ENCODE assay signal across 1 cellular context in the genomic region with DNA sequence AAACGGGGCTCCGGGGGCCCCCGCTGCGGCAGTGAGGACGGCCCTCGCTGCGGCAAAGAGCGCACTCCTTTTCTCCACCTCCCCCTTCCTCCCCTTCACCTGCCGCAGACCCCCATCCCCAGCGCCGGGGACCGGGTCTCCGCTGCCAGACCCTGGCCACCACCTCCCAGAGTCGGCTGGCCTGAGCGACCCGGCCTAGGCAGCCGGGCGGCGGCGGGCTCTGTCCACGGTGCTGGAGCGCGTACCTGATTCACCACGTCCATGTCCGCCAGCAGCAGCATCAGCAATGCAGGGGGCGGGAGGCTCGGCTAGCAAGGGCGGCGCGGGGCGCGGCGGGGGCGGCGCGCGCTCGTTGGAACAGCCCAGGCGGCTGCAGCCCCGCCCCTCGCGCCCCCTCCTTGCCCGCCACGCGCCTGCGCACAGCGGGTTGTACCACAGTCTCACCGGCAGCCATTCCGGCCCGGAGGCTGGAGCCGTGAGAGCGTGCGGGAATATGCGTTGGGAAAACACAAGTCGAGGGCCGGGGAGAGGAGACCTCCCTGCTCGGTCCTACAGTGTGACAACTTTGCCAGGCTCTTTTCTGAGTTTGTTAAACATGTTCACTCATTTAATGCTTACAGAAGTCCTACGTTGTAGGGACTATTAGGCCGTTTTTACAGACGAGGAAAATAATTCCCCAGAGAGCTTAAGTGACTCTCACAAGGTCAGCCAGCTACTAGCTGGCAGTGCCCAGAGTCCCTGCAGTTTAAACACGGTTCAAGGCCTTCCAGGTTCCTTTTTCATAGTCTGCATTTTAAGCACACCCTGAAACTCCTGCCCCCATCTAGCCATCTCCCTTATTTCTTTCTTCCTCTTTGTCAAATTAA.
TF ChIP-seq lines count a peak whose summit lies in the region.

A gene (minus strand): TSS at position 288 of the 866 bp plus-strand sequence. CDS start 7 bp downstream, at position 281.

TF ChIP-seq in WTC11, 78 proteins besides CTCF, POLR2A, EP300 and RAD21 (continued from another document and continues in another):
- TF ChIP-seq, protein P1, sequence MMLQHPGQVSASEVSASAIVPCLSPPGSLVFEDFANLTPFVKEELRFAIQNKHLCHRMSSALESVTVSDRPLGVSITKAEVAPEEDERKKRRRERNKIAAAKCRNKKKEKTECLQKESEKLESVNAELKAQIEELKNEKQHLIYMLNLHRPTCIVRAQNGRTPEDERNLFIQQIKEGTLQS (CRISPR knock-in tag; conservative IDR thresholded peaks at IDR 0.05): no peak
- TF ChIP-seq, protein P2, sequence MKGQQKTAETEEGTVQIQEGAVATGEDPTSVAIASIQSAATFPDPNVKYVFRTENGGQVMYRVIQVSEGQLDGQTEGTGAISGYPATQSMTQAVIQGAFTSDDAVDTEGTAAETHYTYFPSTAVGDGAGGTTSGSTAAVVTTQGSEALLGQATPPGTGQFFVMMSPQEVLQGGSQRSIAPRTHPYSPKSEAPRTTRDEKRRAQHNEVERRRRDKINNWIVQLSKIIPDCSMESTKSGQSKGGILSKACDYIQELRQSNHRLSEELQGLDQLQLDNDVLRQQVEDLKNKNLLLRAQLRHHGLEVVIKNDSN (CRISPR knock-in tag; IDR thresholded peaks at IDR 0.05): no peak; the same call in 1 of the 2 replicates
- no peak for TF ChIP-seq GRHL2 (CRISPR knock-in tag; IDR thresholded peaks at IDR 0.05; ENCODE audit: insufficient replicate concordance, severe bottlenecking)
- 0 out of 2 replicates have a peak, but pooled peaks have one; percentile 43 for TF ChIP-seq ZNF317 (CRISPR knock-in tag; IDR thresholded peaks at IDR 0.05; ENCODE audit: borderline replicate concordance, low read depth)
- TF ChIP-seq TCF7 (CRISPR knock-in tag; IDR thresholded peaks at IDR 0.05; ENCODE audit: low read depth): 0 out of 2 replicates have a peak, but pooled peaks have one; percentile 76
- no peak for TF ChIP-seq GABPB1 (CRISPR knock-in tag; IDR thresholded peaks at IDR 0.05)
- TF ChIP-seq TP53 (CRISPR knock-in tag; IDR thresholded peaks at IDR 0.05): peak; percentile 75; the same call in 1 of the 2 replicates
- TF ChIP-seq, protein P3, sequence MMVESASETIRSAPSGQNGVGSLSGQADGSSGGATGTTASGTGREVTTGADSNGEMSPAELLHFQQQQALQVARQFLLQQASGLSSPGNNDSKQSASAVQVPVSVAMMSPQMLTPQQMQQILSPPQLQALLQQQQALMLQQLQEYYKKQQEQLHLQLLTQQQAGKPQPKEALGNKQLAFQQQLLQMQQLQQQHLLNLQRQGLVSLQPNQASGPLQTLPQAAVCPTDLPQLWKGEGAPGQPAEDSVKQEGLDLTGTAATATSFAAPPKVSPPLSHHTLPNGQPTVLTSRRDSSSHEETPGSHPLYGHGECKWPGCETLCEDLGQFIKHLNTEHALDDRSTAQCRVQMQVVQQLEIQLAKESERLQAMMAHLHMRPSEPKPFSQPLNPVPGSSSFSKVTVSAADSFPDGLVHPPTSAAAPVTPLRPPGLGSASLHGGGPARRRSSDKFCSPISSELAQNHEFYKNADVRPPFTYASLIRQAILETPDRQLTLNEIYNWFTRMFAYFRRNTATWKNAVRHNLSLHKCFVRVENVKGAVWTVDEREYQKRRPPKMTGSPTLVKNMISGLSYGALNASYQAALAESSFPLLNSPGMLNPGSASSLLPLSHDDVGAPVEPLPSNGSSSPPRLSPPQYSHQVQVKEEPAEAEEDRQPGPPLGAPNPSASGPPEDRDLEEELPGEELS (CRISPR knock-in tag; IDR thresholded peaks at IDR 0.05): peak; percentile 88; the same call in 1 of the 2 replicates
- peak; percentile 88 for TF ChIP-seq FOXK1 (CRISPR knock-in tag; IDR thresholded peaks at IDR 0.05)
- TF ChIP-seq NFYB (CRISPR knock-in tag; conservative IDR thresholded peaks at IDR 0.05; ENCODE audit: low read depth): 0 out of 2 replicates have a peak, but pooled peaks have one; percentile 24
- no peak for TF ChIP-seq ZNF263 (CRISPR knock-in tag; IDR thresholded peaks at IDR 0.05; ENCODE audit: low read depth)
- 0 out of 2 replicates have a peak, but pooled peaks have one; percentile 16 for TF ChIP-seq ESRRA (CRISPR knock-in tag; IDR thresholded peaks at IDR 0.05; ENCODE audit: borderline replicate concordance)
- TF ChIP-seq, protein P4, sequence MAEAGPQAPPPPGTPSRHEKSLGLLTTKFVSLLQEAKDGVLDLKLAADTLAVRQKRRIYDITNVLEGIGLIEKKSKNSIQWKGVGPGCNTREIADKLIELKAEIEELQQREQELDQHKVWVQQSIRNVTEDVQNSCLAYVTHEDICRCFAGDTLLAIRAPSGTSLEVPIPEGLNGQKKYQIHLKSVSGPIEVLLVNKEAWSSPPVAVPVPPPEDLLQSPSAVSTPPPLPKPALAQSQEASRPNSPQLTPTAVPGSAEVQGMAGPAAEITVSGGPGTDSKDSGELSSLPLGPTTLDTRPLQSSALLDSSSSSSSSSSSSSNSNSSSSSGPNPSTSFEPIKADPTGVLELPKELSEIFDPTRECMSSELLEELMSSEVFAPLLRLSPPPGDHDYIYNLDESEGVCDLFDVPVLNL (CRISPR knock-in tag; IDR thresholded peaks at IDR 0.05; ENCODE audit: borderline replicate concordance, low read depth): peak; percentile 63; the same call in 1 of the 2 replicates
- no peak for TF ChIP-seq SMAD4 (CRISPR knock-in tag; IDR thresholded peaks at IDR 0.05)
- TF ChIP-seq, protein P5, sequence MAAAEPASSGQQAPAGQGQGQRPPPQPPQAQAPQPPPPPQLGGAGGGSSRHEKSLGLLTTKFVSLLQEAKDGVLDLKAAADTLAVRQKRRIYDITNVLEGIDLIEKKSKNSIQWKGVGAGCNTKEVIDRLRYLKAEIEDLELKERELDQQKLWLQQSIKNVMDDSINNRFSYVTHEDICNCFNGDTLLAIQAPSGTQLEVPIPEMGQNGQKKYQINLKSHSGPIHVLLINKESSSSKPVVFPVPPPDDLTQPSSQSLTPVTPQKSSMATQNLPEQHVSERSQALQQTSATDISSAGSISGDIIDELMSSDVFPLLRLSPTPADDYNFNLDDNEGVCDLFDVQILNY (CRISPR knock-in tag; IDR thresholded peaks at IDR 0.05): peak; percentile 86
- TF ChIP-seq ZNF416 (CRISPR knock-in tag; IDR thresholded peaks at IDR 0.05): no peak
- TF ChIP-seq, protein P6, sequence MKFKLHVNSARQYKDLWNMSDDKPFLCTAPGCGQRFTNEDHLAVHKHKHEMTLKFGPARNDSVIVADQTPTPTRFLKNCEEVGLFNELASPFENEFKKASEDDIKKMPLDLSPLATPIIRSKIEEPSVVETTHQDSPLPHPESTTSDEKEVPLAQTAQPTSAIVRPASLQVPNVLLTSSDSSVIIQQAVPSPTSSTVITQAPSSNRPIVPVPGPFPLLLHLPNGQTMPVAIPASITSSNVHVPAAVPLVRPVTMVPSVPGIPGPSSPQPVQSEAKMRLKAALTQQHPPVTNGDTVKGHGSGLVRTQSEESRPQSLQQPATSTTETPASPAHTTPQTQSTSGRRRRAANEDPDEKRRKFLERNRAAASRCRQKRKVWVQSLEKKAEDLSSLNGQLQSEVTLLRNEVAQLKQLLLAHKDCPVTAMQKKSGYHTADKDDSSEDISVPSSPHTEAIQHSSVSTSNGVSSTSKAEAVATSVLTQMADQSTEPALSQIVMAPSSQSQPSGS (CRISPR knock-in tag; IDR thresholded peaks at IDR 0.05; ENCODE audit: borderline replicate concordance, low read depth): no peak
- TF ChIP-seq, protein P7, sequence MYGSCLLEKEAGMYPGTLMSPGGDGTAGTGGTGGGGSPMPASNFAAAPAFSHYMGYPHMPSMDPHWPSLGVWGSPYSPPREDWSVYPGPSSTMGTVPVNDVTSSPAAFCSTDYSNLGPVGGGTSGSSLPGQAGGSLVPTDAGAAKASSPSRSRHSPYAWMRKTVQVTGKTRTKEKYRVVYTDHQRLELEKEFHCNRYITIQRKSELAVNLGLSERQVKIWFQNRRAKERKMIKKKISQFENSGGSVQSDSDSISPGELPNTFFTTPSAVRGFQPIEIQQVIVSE (CRISPR knock-in tag; IDR thresholded peaks at IDR 0.05; ENCODE audit: borderline replicate concordance): no peak
- no peak for TF ChIP-seq OVOL2 (CRISPR knock-in tag; IDR thresholded peaks at IDR 0.05; ENCODE audit: borderline replicate concordance)
- TF ChIP-seq, protein P8, sequence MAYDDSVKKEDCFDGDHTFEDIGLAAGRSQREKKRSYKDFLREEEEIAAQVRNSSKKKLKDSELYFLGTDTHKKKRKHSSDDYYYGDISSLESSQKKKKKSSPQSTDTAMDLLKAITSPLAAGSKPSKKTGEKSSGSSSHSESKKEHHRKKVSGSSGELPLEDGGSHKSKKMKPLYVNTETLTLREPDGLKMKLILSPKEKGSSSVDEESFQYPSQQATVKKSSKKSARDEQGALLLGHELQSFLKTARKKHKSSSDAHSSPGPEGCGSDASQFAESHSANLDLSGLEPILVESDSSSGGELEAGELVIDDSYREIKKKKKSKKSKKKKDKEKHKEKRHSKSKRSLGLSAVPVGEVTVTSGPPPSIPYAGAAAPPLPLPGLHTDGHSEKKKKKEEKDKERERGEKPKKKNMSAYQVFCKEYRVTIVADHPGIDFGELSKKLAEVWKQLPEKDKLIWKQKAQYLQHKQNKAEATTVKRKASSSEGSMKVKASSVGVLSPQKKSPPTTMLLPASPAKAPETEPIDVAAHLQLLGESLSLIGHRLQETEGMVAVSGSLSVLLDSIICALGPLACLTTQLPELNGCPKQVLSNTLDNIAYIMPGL (CRISPR knock-in tag; IDR thresholded peaks at IDR 0.05): 0 out of 2 replicates have a peak, but pooled peaks have one; percentile 38
- TF ChIP-seq, protein P9, sequence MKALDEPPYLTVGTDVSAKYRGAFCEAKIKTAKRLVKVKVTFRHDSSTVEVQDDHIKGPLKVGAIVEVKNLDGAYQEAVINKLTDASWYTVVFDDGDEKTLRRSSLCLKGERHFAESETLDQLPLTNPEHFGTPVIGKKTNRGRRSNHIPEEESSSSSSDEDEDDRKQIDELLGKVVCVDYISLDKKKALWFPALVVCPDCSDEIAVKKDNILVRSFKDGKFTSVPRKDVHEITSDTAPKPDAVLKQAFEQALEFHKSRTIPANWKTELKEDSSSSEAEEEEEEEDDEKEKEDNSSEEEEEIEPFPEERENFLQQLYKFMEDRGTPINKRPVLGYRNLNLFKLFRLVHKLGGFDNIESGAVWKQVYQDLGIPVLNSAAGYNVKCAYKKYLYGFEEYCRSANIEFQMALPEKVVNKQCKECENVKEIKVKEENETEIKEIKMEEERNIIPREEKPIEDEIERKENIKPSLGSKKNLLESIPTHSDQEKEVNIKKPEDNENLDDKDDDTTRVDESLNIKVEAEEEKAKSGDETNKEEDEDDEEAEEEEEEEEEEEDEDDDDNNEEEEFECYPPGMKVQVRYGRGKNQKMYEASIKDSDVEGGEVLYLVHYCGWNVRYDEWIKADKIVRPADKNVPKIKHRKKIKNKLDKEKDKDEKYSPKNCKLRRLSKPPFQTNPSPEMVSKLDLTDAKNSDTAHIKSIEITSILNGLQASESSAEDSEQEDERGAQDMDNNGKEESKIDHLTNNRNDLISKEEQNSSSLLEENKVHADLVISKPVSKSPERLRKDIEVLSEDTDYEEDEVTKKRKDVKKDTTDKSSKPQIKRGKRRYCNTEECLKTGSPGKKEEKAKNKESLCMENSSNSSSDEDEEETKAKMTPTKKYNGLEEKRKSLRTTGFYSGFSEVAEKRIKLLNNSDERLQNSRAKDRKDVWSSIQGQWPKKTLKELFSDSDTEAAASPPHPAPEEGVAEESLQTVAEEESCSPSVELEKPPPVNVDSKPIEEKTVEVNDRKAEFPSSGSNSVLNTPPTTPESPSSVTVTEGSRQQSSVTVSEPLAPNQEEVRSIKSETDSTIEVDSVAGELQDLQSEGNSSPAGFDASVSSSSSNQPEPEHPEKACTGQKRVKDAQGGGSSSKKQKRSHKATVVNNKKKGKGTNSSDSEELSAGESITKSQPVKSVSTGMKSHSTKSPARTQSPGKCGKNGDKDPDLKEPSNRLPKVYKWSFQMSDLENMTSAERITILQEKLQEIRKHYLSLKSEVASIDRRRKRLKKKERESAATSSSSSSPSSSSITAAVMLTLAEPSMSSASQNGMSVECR (CRISPR knock-in tag; IDR thresholded peaks at IDR 0.05; ENCODE audit: borderline replicate concordance): peak; percentile 67; the same call in 1 of the 2 replicates
- TF ChIP-seq, protein P10, sequence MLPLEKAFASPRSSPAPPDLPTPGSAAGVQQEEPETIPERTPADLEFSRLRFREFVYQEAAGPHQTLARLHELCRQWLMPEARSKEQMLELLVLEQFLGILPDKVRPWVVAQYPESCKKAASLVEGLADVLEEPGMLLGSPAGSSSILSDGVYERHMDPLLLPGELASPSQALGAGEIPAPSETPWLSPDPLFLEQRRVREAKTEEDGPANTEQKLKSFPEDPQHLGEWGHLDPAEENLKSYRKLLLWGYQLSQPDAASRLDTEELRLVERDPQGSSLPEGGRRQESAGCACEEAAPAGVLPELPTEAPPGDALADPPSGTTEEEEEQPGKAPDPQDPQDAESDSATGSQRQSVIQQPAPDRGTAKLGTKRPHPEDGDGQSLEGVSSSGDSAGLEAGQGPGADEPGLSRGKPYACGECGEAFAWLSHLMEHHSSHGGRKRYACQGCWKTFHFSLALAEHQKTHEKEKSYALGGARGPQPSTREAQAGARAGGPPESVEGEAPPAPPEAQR (CRISPR knock-in tag; IDR thresholded peaks at IDR 0.05): no peak
- TF ChIP-seq KAT7 (CRISPR knock-in tag; IDR thresholded peaks at IDR 0.05; ENCODE audit: borderline replicate concordance): no peak
- 0 out of 2 replicates have a peak, but pooled peaks have one; percentile 62 for TF ChIP-seq ZNF219 (CRISPR knock-in tag; IDR thresholded peaks at IDR 0.05; ENCODE audit: borderline replicate concordance)
- TF ChIP-seq NFE2L1 (CRISPR knock-in tag; IDR thresholded peaks at IDR 0.05): peak; percentile 27; the same call in 1 of the 2 replicates
- TF ChIP-seq, protein P11, sequence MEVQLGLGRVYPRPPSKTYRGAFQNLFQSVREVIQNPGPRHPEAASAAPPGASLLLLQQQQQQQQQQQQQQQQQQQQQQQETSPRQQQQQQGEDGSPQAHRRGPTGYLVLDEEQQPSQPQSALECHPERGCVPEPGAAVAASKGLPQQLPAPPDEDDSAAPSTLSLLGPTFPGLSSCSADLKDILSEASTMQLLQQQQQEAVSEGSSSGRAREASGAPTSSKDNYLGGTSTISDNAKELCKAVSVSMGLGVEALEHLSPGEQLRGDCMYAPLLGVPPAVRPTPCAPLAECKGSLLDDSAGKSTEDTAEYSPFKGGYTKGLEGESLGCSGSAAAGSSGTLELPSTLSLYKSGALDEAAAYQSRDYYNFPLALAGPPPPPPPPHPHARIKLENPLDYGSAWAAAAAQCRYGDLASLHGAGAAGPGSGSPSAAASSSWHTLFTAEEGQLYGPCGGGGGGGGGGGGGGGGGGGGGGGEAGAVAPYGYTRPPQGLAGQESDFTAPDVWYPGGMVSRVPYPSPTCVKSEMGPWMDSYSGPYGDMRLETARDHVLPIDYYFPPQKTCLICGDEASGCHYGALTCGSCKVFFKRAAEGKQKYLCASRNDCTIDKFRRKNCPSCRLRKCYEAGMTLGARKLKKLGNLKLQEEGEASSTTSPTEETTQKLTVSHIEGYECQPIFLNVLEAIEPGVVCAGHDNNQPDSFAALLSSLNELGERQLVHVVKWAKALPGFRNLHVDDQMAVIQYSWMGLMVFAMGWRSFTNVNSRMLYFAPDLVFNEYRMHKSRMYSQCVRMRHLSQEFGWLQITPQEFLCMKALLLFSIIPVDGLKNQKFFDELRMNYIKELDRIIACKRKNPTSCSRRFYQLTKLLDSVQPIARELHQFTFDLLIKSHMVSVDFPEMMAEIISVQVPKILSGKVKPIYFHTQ (CRISPR knock-in tag; IDR thresholded peaks at IDR 0.05): no peak
- TF ChIP-seq, protein P12, sequence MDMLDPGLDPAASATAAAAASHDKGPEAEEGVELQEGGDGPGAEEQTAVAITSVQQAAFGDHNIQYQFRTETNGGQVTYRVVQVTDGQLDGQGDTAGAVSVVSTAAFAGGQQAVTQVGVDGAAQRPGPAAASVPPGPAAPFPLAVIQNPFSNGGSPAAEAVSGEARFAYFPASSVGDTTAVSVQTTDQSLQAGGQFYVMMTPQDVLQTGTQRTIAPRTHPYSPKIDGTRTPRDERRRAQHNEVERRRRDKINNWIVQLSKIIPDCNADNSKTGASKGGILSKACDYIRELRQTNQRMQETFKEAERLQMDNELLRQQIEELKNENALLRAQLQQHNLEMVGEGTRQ (CRISPR knock-in tag; IDR thresholded peaks at IDR 0.05): no peak; the same call in 1 of the 2 replicates
- 0 out of 2 replicates have a peak, but pooled peaks have one; percentile 49 for TF ChIP-seq MYBL2 (CRISPR knock-in tag; IDR thresholded peaks at IDR 0.05)
